In the genomic region with DNA sequence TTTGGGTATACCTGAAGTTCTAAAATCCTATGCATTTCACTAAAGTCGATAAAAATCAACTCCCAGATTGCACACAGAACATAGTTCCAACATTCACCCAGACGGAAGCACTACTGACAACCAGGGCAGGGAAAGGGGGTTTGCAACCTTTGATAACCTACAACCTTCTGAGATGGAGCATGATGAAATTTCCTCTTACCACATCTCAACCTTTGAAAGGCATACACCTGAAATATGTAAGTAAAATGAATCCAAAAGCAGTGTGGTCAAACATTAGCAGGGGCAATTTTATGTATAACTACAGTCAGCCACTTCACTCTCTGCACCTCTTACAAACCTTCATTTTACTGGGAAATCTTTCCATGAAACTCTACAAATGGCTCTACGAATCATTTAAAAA, we compare ENCODE assay signal across 14 cellular contexts.
"Had no signal": no experiment of that assay in that cellular context is flagged by ENCODE, and none has a peak within 500 bp of the region (broad histone marks: within the 10 kb centered on the region; RNA-seq: fewer than 3 reads in every experiment).

No MANE protein-coding gene starts in this region.

- H3K9me3 Mint-ChIP-seq: activated T-cell treated with anti-CD3 and anti-CD28 coated beads, Interleukin-2, amount 50 U/mL, for 24 hours; dendritic cell treated with granulocyte-macrophage colony-stimulating factor and Interleukin-4, amounts not matched to agents 40 ng/mL and 50 ng/mL, for 4 days; neural progenitor cell had no signal

- H3K27ac ChIP-seq: neural progenitor cell, thyroid gland had no signal

- H3K4me3 ChIP-seq: neural progenitor cell, thyroid gland had no signal

- H3K27ac Mint-ChIP-seq: activated CD8-positive, alpha-beta memory T cell treated with anti-CD3 and anti-CD28 coated beads, Interleukin-2, amount 10 ng/mL, durations not matched to agents 7 days and 5 days; activated T-cell treated with anti-CD3 and anti-CD28 coated beads, Interleukin-2, amount 50 U/mL, for 24 hours; dendritic cell treated with granulocyte-macrophage colony-stimulating factor and Interleukin-4, amounts not matched to agents 40 ng/mL and 50 ng/mL, for 4 days; neural progenitor cell had no signal

- H3K4me3 Mint-ChIP-seq: activated CD8-positive, alpha-beta memory T cell treated with anti-CD3 and anti-CD28 coated beads, Interleukin-2, amount 10 ng/mL, durations not matched to agents 7 days and 5 days; activated T-cell treated with anti-CD3 and anti-CD28 coated beads, Interleukin-2, amount 50 U/mL, for 24 hours; dendritic cell treated with granulocyte-macrophage colony-stimulating factor and Interleukin-4, amounts not matched to agents 40 ng/mL and 50 ng/mL, for 4 days; neural progenitor cell had no signal

- H2AFZ ChIP-seq: neural progenitor cell had no signal

- H3K36me3 ChIP-seq: neural progenitor cell, thyroid gland had no signal

- H3K27me3 Mint-ChIP-seq: activated T-cell treated with anti-CD3 and anti-CD28 coated beads, Interleukin-2, amount 50 U/mL, for 24 hours; dendritic cell treated with granulocyte-macrophage colony-stimulating factor and Interleukin-4, amounts not matched to agents 40 ng/mL and 50 ng/mL, for 4 days had no signal

- DNase-seq: activated CD8-positive, alpha-beta memory T cell treated with anti-CD3 and anti-CD28 coated beads, Interleukin-2, amount 10 ng/mL, durations not matched to agents 7 days and 5 days; activated effector memory CD4-positive, alpha-beta T cell treated with Interleukin-2 at 50 U/mL for 16 hours; activated T-cell treated with anti-CD3 and anti-CD28 coated beads, Interleukin-2, amount 50 U/mL, for 24 hours; effector memory CD4-positive, alpha-beta T cell; foreskin fibroblast; hypothalamus; stimulated activated CD4-positive, alpha-beta T cell treated with anti-CD3 and anti-CD28 coated beads, Interleukin-1b, Interleukin-23, amount 100 ng/mL, for 48 hours; thyroid gland had no signal

- H3K36me3 Mint-ChIP-seq: neural progenitor cell had no signal

- H3K27me3 ChIP-seq: neural progenitor cell, thyroid gland had no signal

- FAIRE-seq: astrocyte, bronchial epithelial cell, urothelium cell line had no signal

- ATAC-seq: activated CD4-positive, CD25-positive, alpha-beta regulatory T cell treated with anti-CD3 and anti-CD28 coated beads, Interleukin-2, amount 50 U/mL, for 24 hours; activated CD8-positive, alpha-beta memory T cell treated with anti-CD3 and anti-CD28 coated beads, Interleukin-2, amount 10 ng/mL, durations not matched to agents 7 days and 5 days had no signal

- H3K9ac ChIP-seq: neural progenitor cell had no signal

- H3K4me2 ChIP-seq: neural progenitor cell had no signal

- H3K9me3 ChIP-seq: thyroid gland had no signal
